13 cellular contexts compared by ENCODE assay signal in genomic region chr15:74312445-74313007, GRCh38. TPM values are rescaled to one million over a fixed set of nuclear protein-coding genes. Genes with fewer than 3 reads are reported as not detected.
A peak's percentile ranks its signal among the peaks of the same experiment; 100 is the strongest.
DNase-seq lines count a peak whose midpoint lies in the region; ATAC-seq lines count a peak whose summit lies in the region.
"Had no signal": no experiment of that assay in that cellular context is flagged by ENCODE, and none has a peak within 500 bp of the region (broad histone marks: within the 10 kb centered on the region; RNA-seq: fewer than 3 reads in every experiment).

No MANE protein-coding gene starts in this region.

- no peak for ATAC-seq in sciatic nerve
- ATAC-seq: activated naive CD8-positive, alpha-beta T cell treated with anti-CD3 and anti-CD28 coated beads, Interleukin-2, amount 50 U/mL, for 24 hours; upper lobe of right lung had no signal

- intact Hi-C loops in sciatic nerve (cut with DNase I), result no loop called here

- DNase-seq in COR-L47 (lab: John Stamatoyannopoulos, UW) (peak; percentile 93), NCI-H146 (lab: John Stamatoyannopoulos, UW) (peak; percentile 94), NCI-H510A treated with DMSO at 0.1 percent for 48 hours (lab: John Stamatoyannopoulos, UW) (peak; percentile 80), cerebellar cortex (ENCODE audit: low spot score) (peak; percentile 74), sciatic nerve (ENCODE audit: low spot score) (no peak), globus pallidus (ENCODE audit: low spot score) (no peak), NCI-H1930 (lab: John Stamatoyannopoulos, UW) (no peak)
- no peak for DNase-seq in stimulated activated CD4-positive, alpha-beta T cell treated with anti-CD3 and anti-CD28 coated beads, Interleukin-1b, Interleukin-23, amount 100 ng/mL, for 48 hours
- DNase-seq: activated naive CD8-positive, alpha-beta T cell treated with anti-CD3 and anti-CD28 coated beads, Interleukin-2, amount 50 U/mL, for 24 hours; DND-41; MV-4-11; upper lobe of right lung had no signal

RNA-seq across cellular contexts. Expression of gene CYP11A1, which starts 54.9 kb away (rescaled TPM):
- 4.3 TPM for total RNA-seq in sciatic nerve
- total RNA-seq: A673 had no signal

Comparison
In these comparisons a context has a peak if more than half of its experiments do, and no peak if none do; other contexts are left out.
1. DNase-seq: peak in COR-L47 (single experiment), NCI-H146 (single experiment), NCI-H510A treated with DMSO at 0.1 percent for 48 hours (single experiment) and cerebellar cortex (single experiment); none in sciatic nerve (single experiment), globus pallidus (single experiment), stimulated activated CD4-positive, alpha-beta T cell treated with anti-CD3 and anti-CD28 coated beads, Interleukin-1b, Interleukin-23, amount 100 ng/mL, for 48 hours (single experiment) and NCI-H1930 (0 of 2).